ENCODE assay signal across 8 cellular contexts in the genomic region with DNA sequence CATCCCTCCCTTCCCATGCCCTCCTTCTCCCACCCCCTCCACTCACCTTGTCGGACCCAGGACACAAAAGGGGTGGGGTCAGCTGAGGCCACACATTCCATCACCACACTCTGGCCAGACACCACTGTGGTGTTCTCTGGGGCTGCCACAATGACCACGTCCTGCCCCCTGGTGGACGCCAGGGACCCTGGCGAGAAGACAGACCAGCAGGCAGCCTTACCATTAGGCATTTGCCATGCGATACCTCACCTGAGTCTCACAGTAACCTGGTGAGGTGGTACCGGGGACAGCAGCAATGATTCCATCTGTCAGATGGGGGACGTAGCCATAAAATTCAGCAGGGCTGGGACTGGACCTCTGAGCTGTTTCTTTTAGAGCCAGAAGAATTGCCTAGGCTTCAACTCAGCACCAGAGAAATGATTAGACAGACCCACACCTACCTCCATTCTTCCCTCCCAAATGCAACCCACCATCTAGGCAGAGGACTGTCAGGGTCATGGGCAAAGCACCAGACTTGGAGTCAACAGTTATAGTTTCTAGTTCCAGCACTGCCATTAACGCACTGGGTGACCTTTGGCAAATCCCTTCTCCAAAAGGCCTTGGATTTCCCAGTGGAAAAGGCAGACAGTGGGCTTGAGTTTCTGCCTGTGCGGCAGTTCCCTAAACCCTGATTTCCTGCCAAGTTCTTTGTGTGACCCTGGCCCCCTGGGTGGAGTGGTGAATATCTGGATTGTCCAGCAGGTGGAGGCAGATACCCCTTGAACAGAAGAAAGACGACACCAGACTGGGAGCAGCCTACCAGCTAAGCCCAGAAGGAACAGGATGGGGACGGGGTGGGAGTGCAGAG. TPM values are rescaled to one million over a fixed set of nuclear protein-coding genes. Genes with fewer than 3 reads are reported as not detected.
DNase-seq lines count a peak whose midpoint lies in the region; ATAC-seq and TF ChIP-seq lines count a peak whose summit lies in the region.

No MANE protein-coding gene starts in this region.

- ATAC-seq in DND-41 (ENCODE audit: insufficient read depth, low read depth): peak; percentile 90
- peak; percentile 95 for ATAC-seq in PC-3
- no peak for ATAC-seq in HG02938 (IDR thresholded peaks at IDR 0.05; ENCODE audit: unreplicated experiment)
- ATAC-seq in HG02571 (IDR thresholded peaks at IDR 0.05; ENCODE audit: unreplicated experiment): no peak

- H3K9me2 ChIP-seq in PC-3 (replicated peaks; ENCODE audit: low read length): no peaks in the 10 kb centered on the region

- H3K27me3 ChIP-seq in DND-41 (ENCODE audit: insufficient read depth, low read length, poor library complexity) (no peaks in the 10 kb centered on the region), PC-3 (ENCODE audit: low read length) (no peaks in the 10 kb centered on the region), parathyroid adenoma (ENCODE audit: control insufficient read depth, insufficient read depth, low read length) (no peaks in the 10 kb centered on the region)

- no peaks in the 10 kb centered on the region for H3K36me3 ChIP-seq in DND-41 (ENCODE audit: insufficient read depth, low read length)
- no peaks in the 10 kb centered on the region for H3K36me3 ChIP-seq in PC-3 (ENCODE audit: low read depth, low read length)
- H3K36me3 ChIP-seq in parathyroid adenoma (ENCODE audit: control insufficient read depth, insufficient read depth, low read length): no peaks in the 10 kb centered on the region

- no peak overlapping the region for H3K9ac ChIP-seq in DND-41 (ENCODE audit: low read depth, low read length)
- no peak overlapping the region for H3K9ac ChIP-seq in PC-3 (ENCODE audit: low read length)
- H3K9ac ChIP-seq in parathyroid adenoma: no peak overlapping the region

- H3K79me2 ChIP-seq in DND-41 (ENCODE audit: insufficient read depth, low read length) (no peaks in the 10 kb centered on the region), PC-3 (ENCODE audit: low read length) (no peaks in the 10 kb centered on the region), parathyroid adenoma (no peaks in the 10 kb centered on the region)

- TF ChIP-seq CTCF in DND-41 (IDR thresholded peaks at IDR 0.05; ENCODE audit: borderline replicate concordance, extremely low read depth, low read length, poor library complexity, severe bottlenecking) (peak; percentile 76), LNCAP (IDR thresholded peaks at IDR 0.05) (peak; percentile 80), PC-3 (conservative IDR thresholded peaks at IDR 0.05; ENCODE audit: low read depth, low read length) (peak; percentile 66), parathyroid adenoma (IDR thresholded peaks at IDR 0.05) (peak; percentile 36)

- 0 out of 2 replicates have a peak, but pooled peaks cover 4% of the 10 kb centered on the region for H3K4me1 ChIP-seq in DND-41 (ENCODE audit: insufficient read depth, low read length)
- H3K4me1 ChIP-seq in PC-3 (ENCODE audit: insufficient read depth, low read length): no peaks in the 10 kb centered on the region
- H3K4me1 ChIP-seq in parathyroid adenoma: no peaks in the 10 kb centered on the region

- H4K20me1 ChIP-seq in DND-41 (ENCODE audit: insufficient read depth, low read length): 0 out of 2 replicates have a peak, but pooled peaks cover 3% of the 10 kb centered on the region
- no peaks in the 10 kb centered on the region for H4K20me1 ChIP-seq in PC-3 (ENCODE audit: low read length)

- DNase-seq in DND-41 (peak; percentile 69), PC-3 (peak; percentile 67), glomerular visceral epithelial cell (ENCODE audit: extremely low spot score) (peak; percentile 75)
- DNase-seq in activated gamma-delta T cell treated with anti-CD3 and anti-CD28 coated beads, Interleukin-2, amount 50 U/mL, for 16 hours (ENCODE audit: low read depth): peak; percentile 17

- H3K4me2 ChIP-seq in DND-41 (ENCODE audit: insufficient read depth, low read length) (peak overlapping the region; percentile 15; the same call in 1 of the 2 replicates), PC-3 (ENCODE audit: low read length) (no peak overlapping the region), parathyroid adenoma (ENCODE audit: low read length) (peak overlapping the region; percentile 17)

- H3K9me3 ChIP-seq in DND-41 (ENCODE audit: insufficient read depth, low read length, severe bottlenecking) (no peaks in the 10 kb centered on the region), PC-3 (ENCODE audit: low read length) (no peaks in the 10 kb centered on the region), parathyroid adenoma (ENCODE audit: control insufficient read depth, low read length) (no peaks in the 10 kb centered on the region)

- no peaks in the 10 kb centered on the region for H3F3A ChIP-seq in PC-3 (ENCODE audit: low read length, unreplicated experiment)

- H2AFZ ChIP-seq in DND-41 (ENCODE audit: low read depth, low read length) (peak overlapping the region; percentile 49; the same call in 1 of the 2 replicates), PC-3 (ENCODE audit: low read length) (no peak overlapping the region), parathyroid adenoma (no peak overlapping the region)

- no peak overlapping the region for H3K27ac ChIP-seq in DND-41 (ENCODE audit: low read length)
- H3K27ac ChIP-seq in PC-3 (ENCODE audit: low read length): no peak overlapping the region
- H3K27ac ChIP-seq in parathyroid adenoma: no peak overlapping the region

- no peak overlapping the region for H3K4me3 ChIP-seq in DND-41 (ENCODE audit: low read depth in 1 of 2, low read length in 2 of 2)
- no peak overlapping the region for H3K4me3 ChIP-seq in PC-3 (ENCODE audit: low read length)
- no peak overlapping the region for H3K4me3 ChIP-seq in parathyroid adenoma (ENCODE audit: low read depth, low read length)

- intact Hi-C loops in PC-3 (cut with micrococcal nuclease): loop anchor here (1.0 to 2.0 kb wide), 2 partner anchors 34 to 82 kb away; no protein-coding TSS in a partner anchor

- BruUV-seq in PC-3 (replicated peaks; lab: Mats Ljungman, UMichigan): no TSS peak

- CTCF ChIA-PET in PC-3 (lab: Charles Lee): interaction anchor here (1.0 kb wide), 2 partner anchors 35 to 67 kb away, joined by 3 read pairs; no protein-coding TSS in a partner anchor

- POLR2A ChIA-PET in PC-3 (lab: Charles Lee; ENCODE audit: unreplicated experiment): interaction anchor here (0.5 kb wide), 1 partner anchor 61 kb away, joined by 5 read pairs; no protein-coding TSS in a partner anchor

RNA-seq across cellular contexts. Expression of gene IGDCC4, which starts 21.8 kb away (rescaled TPM):
- 0.98 and 1.6 TPM in 2 replicates for total RNA-seq in PC-3 (2014; rRNA removed)

RNA-seq across cellular contexts. Expression of gene IGDCC3, which starts 23.2 kb away (rescaled TPM):
- total RNA-seq in PC-3 (2014; rRNA removed): not detected in 2 replicates

Comparison
In these comparisons a context has a peak if more than half of its experiments do, and no peak if none do; other contexts are left out.
1. ATAC-seq: peak in DND-41 (single experiment) and PC-3 (single experiment); none in HG02938 (single experiment) and HG02571 (single experiment).
2. DNase-seq: peak in every context shown above with its lines; median percentile 75 in glomerular visceral epithelial cell; 69 in DND-41; 67 in PC-3; 17 in activated gamma-delta T cell treated with anti-CD3 and anti-CD28 coated beads, Interleukin-2, amount 50 U/mL, for 16 hours.
3. Peak in every context shown above with its lines, with median percentiles within 50 percentile points of each other: CTCF ChIP-seq.